20 cellular contexts compared by ENCODE assay signal in genomic region chr6:77015350-77015749, GRCh38.
DNase-seq lines count a peak whose midpoint lies in the region; ATAC-seq, FAIRE-seq and TF ChIP-seq lines count a peak whose summit lies in the region.
"Had no signal": no experiment of that assay in that cellular context is flagged by ENCODE, and none has a peak within 500 bp of the region (broad histone marks: within the 10 kb centered on the region; RNA-seq: fewer than 3 reads in every experiment).

No MANE protein-coding gene starts in this region.

- ATAC-seq in natural killer cell treated with Interleukin-12 subunit alpha and Interleukin-12 subunit beta and Interleukin-15 and Interleukin-18, amount 100 ng/mL, for 72 hours: no peak
- ATAC-seq: CD8-positive, alpha-beta T cell; effector memory CD8-positive, alpha-beta T cell; GM12878 had no signal

- peaks cover 8% of the 10 kb centered on the region for H3K9me3 Mint-ChIP-seq in MCF 10A (ENCODE audit: unreplicated experiment)
- H3K9me3 Mint-ChIP-seq in astrocyte (ENCODE audit: unreplicated experiment): peaks cover 2% of the 10 kb centered on the region
- peaks cover 16% of the 10 kb centered on the region for H3K9me3 Mint-ChIP-seq in natural killer cell treated with Interleukin-12 subunit alpha and Interleukin-12 subunit beta and Interleukin-15 and Interleukin-18, amount 100 ng/mL, for 72 hours

- H3K36me3 Mint-ChIP-seq in MCF 10A (ENCODE audit: insufficient read depth, unreplicated experiment) (no peaks in the 10 kb centered on the region), astrocyte (ENCODE audit: low read depth, unreplicated experiment) (peaks cover 2% of the 10 kb centered on the region)
- no peaks in the 10 kb centered on the region for H3K36me3 Mint-ChIP-seq in natural killer cell treated with Interleukin-12 subunit alpha and Interleukin-12 subunit beta and Interleukin-15 and Interleukin-18, amount 100 ng/mL, for 72 hours
- H3K36me3 Mint-ChIP-seq: CD8-positive, alpha-beta T cell had no signal

- H3K4me1 Mint-ChIP-seq in MCF 10A (ENCODE audit: insufficient read depth, unreplicated experiment) (peaks cover 6% of the 10 kb centered on the region), astrocyte (ENCODE audit: low read depth, unreplicated experiment) (peaks cover 14% of the 10 kb centered on the region)
- no peaks in the 10 kb centered on the region for H3K4me1 Mint-ChIP-seq in natural killer cell treated with Interleukin-12 subunit alpha and Interleukin-12 subunit beta and Interleukin-15 and Interleukin-18, amount 100 ng/mL, for 72 hours (ENCODE audit: low read depth in 2 of 2)

- H3K4me2 ChIP-seq in astrocyte (ENCODE audit: low read length): no peak overlapping the region
- H3K4me2 ChIP-seq: PC-9 had no signal

- H3K4me1 ChIP-seq in breast epithelium: no peaks in the 10 kb centered on the region
- H3K4me1 ChIP-seq in astrocyte (ENCODE audit: insufficient read depth, low read length): no peaks in the 10 kb centered on the region
- H3K4me1 ChIP-seq: HAP-1, transverse colon had no signal

- H3K27me3 ChIP-seq in breast epithelium (no peaks in the 10 kb centered on the region), astrocyte (ENCODE audit: insufficient read depth, low read length) (no peaks in the 10 kb centered on the region)
- H3K27me3 ChIP-seq: transverse colon had no signal

- no peaks in the 10 kb centered on the region for H3K36me3 ChIP-seq in breast epithelium
- H3K36me3 ChIP-seq in astrocyte (ENCODE audit: insufficient read depth, low read length): no peaks in the 10 kb centered on the region
- H3K36me3 ChIP-seq: HAP-1, transverse colon had no signal

- H3K4me3 ChIP-seq in breast epithelium (no peak overlapping the region), astrocyte (ENCODE audit: insufficient read depth, low read depth, low read length) (no peak overlapping the region), fibroblast of the aortic adventitia (ENCODE audit: low read depth, low read length) (no peak overlapping the region)
- H3K4me3 ChIP-seq: GM12878, HAP-1, PC-9, transverse colon had no signal

- H3K27ac ChIP-seq in breast epithelium: no peak overlapping the region
- H3K27ac ChIP-seq in astrocyte (ENCODE audit: low read depth, low read length): no peak overlapping the region
- H3K27ac ChIP-seq: 22Rv1, PC-9, transverse colon, VCaP had no signal

- H3K9me3 ChIP-seq in breast epithelium (peaks cover 5 to 7% of the 10 kb centered on the region in 2 donors), astrocyte (ENCODE audit: insufficient read depth, low read depth, low read length) (no peaks in the 10 kb centered on the region)
- H3K9me3 ChIP-seq: HAP-1, transverse colon had no signal

- intact Hi-C loops in MCF 10A (cut with micrococcal nuclease): no loop called here
- intact Hi-C loops in breast epithelium (cut with DNase I; ENCODE audit: low total_unique reads): no loop called here

- H3K27ac Mint-ChIP-seq in MCF 10A (ENCODE audit: low read depth, unreplicated experiment): peak overlapping the region; percentile 6
- peak overlapping the region; percentile 38 for H3K27ac Mint-ChIP-seq in astrocyte (ENCODE audit: unreplicated experiment)
- H3K27ac Mint-ChIP-seq in natural killer cell treated with Interleukin-12 subunit alpha and Interleukin-12 subunit beta and Interleukin-15 and Interleukin-18, amount 100 ng/mL, for 72 hours: no peak overlapping the region
- H3K27ac Mint-ChIP-seq: CD8-positive, alpha-beta T cell; effector memory CD8-positive, alpha-beta T cell had no signal

- no peak for TF ChIP-seq CTCF in MCF 10A (IDR thresholded peaks at IDR 0.05; ENCODE audit: unreplicated experiment)
- no peak for TF ChIP-seq CTCF in breast epithelium (IDR thresholded peaks at IDR 0.05)
- no peak for TF ChIP-seq CTCF in astrocyte (IDR thresholded peaks at IDR 0.05; ENCODE audit: insufficient read depth, low read depth, low read length)
- TF ChIP-seq CTCF in fibroblast of the aortic adventitia (IDR thresholded peaks at IDR 0.05; ENCODE audit: insufficient read depth, low read length): no peak

- TF ChIP-seq POLR2A in breast epithelium (IDR thresholded peaks at IDR 0.05): no peak

- POLR2A ChIA-PET in MCF 10A (lab: Yijun Ruan, JAX): interaction anchor here (0.7 kb wide), 1 partner anchor 436 kb away, joined by 3 read pairs; no protein-coding TSS in a partner anchor

- no peak overlapping the region for H3K9ac ChIP-seq in astrocyte (ENCODE audit: low read length)

- FAIRE-seq in astrocyte (lab: Jason Lieb, UNC): no peak
- FAIRE-seq: GM12878 had no signal

- no peaks in the 10 kb centered on the region for H3K27me3 Mint-ChIP-seq in MCF 10A (ENCODE audit: insufficient read depth, unreplicated experiment)
- no peaks in the 10 kb centered on the region for H3K27me3 Mint-ChIP-seq in astrocyte (ENCODE audit: low read depth, unreplicated experiment)
- no peaks in the 10 kb centered on the region for H3K27me3 Mint-ChIP-seq in natural killer cell treated with Interleukin-12 subunit alpha and Interleukin-12 subunit beta and Interleukin-15 and Interleukin-18, amount 100 ng/mL, for 72 hours
- H3K27me3 Mint-ChIP-seq: effector memory CD8-positive, alpha-beta T cell had no signal

- no peaks in the 10 kb centered on the region for H3K79me2 ChIP-seq in astrocyte (ENCODE audit: insufficient read depth, low read length)

- H4K20me1 ChIP-seq in astrocyte (ENCODE audit: insufficient read depth, low read length): no peaks in the 10 kb centered on the region

- BruUV-seq in MCF 10A (replicated peaks; lab: Mats Ljungman, UMichigan): no TSS peak

- DNase-seq in MCF 10A (ENCODE audit: unreplicated experiment) (peak; percentile 38), breast epithelium (ENCODE audit: low spot score in 2 of 2) (no peak), astrocyte (ENCODE audit: low read depth) (peak; percentile 39), fibroblast of the aortic adventitia (ENCODE audit: low read depth) (peak; percentile 44), stromal cell of bone marrow (ENCODE audit: low read depth) (peak; percentile 40), cerebellar cortex (ENCODE audit: low spot score) (no peak), NCI-H510A treated with DMSO at 0.1 percent for 48 hours (lab: John Stamatoyannopoulos, UW) (no peak)
- no peak for DNase-seq in natural killer cell treated with Interleukin-12 subunit alpha and Interleukin-12 subunit beta and Interleukin-15 and Interleukin-18, amount 100 ng/mL, for 72 hours (ENCODE audit: low spot score)
- DNase-seq: activated effector memory CD4-positive, alpha-beta T cell treated with Interleukin-2 at 50 U/mL for 16 hours; CD8-positive, alpha-beta T cell; effector memory CD8-positive, alpha-beta T cell; NCI-H2081; NCI-H526; PC-9; stimulated activated CD4-positive, alpha-beta T cell treated with anti-CD3 and anti-CD28 coated beads, Interleukin-4, amount 100 ng/mL, for 4 hours; transverse colon had no signal

- CTCF ChIA-PET in MCF 10A (lab: Yijun Ruan, JAX): interaction anchor here (1.3 kb wide), 1 partner anchor 16 kb away, joined by 4 read pairs; no protein-coding TSS in a partner anchor

- H2AFZ ChIP-seq in astrocyte (ENCODE audit: low read depth, low read length): no peak overlapping the region
- H2AFZ ChIP-seq: PC-9 had no signal

- H3K4me3 Mint-ChIP-seq in MCF 10A (ENCODE audit: unreplicated experiment): no peak overlapping the region
- H3K4me3 Mint-ChIP-seq in astrocyte (ENCODE audit: unreplicated experiment): no peak overlapping the region
- H3K4me3 Mint-ChIP-seq in natural killer cell treated with Interleukin-12 subunit alpha and Interleukin-12 subunit beta and Interleukin-15 and Interleukin-18, amount 100 ng/mL, for 72 hours: no peak overlapping the region
- H3K4me3 Mint-ChIP-seq: CD8-positive, alpha-beta T cell; effector memory CD8-positive, alpha-beta T cell had no signal

Comparison
In these comparisons a context has a peak if more than half of its experiments do, and no peak if none do; other contexts are left out.
1. DNase-seq: peak in MCF 10A (single experiment), astrocyte (single experiment), fibroblast of the aortic adventitia (single experiment) and stromal cell of bone marrow (single experiment); none in breast epithelium (0 of 2), cerebellar cortex (single experiment), natural killer cell treated with Interleukin-12 subunit alpha and Interleukin-12 subunit beta and Interleukin-15 and Interleukin-18, amount 100 ng/mL, for 72 hours (single experiment) and NCI-H510A treated with DMSO at 0.1 percent for 48 hours (single experiment).
2. H3K27ac Mint-ChIP-seq: peak in MCF 10A (single experiment) and astrocyte (single experiment); none in natural killer cell treated with Interleukin-12 subunit alpha and Interleukin-12 subunit beta and Interleukin-15 and Interleukin-18, amount 100 ng/mL, for 72 hours (0 of 2).